13 cellular contexts compared by ENCODE assay signal in the genomic region with DNA sequence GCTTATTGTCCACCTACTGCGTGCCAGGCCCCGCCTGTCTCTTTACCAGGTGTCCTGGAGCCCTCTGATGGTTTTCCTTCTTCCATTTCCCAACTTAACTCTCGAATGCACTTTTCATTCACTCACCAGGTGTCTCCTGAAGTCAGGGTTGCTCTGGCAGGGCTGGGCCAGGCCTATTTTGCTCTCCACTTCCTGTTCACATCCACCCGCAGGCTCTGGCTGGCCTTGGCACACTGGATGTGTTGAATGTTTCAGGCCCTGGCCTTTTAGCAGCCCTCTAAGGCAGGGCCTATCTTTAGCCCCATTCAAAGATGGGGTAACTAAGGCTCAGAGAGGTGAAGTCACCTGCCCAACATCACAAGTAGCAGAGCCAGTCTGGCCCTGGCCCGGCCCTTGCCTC. TPM values are rescaled to one million over a fixed set of nuclear protein-coding genes. Genes with fewer than 3 reads are reported as not detected.
DNase-seq lines count a peak whose midpoint lies in the region; ATAC-seq and TF ChIP-seq lines count a peak whose summit lies in the region.
"Had no signal": no experiment of that assay in that cellular context is flagged by ENCODE, and none has a peak within 500 bp of the region (broad histone marks: within the 10 kb centered on the region; RNA-seq: fewer than 3 reads in every experiment).

No MANE protein-coding gene starts in this region.

- H3K4me3 ChIP-seq in right lobe of liver = no peak overlapping the region
- no peak overlapping the region for H3K4me3 ChIP-seq in thymus (ENCODE audit: low read length)

- H3K27ac ChIP-seq in angular gyrus (ENCODE audit: low read depth, low read length) = peak overlapping the region; percentile 75
- H3K27ac ChIP-seq in right lobe of liver = peak overlapping the region in 1 of 3 donors; percentile 15
- peak overlapping the region; percentile 90 for H3K27ac ChIP-seq in thymus (ENCODE audit: low read depth)
- H3K27ac ChIP-seq: neutrophil had no signal

- H3K4me1 Mint-ChIP-seq in activated T-cell treated with anti-CD3 and anti-CD28 coated beads, Interleukin-2, amount 50 U/mL, for 72 hours (ENCODE audit: low read depth) = peaks cover 75% of the 10 kb centered on the region
- H3K4me1 Mint-ChIP-seq in activated T-cell treated with anti-CD3 and anti-CD28 coated beads, Interleukin-2, amount 50 U/mL, for 4 hours (ENCODE audit: low read depth) = peaks cover 87% of the 10 kb centered on the region

- TF ChIP-seq POLR2A in right lobe of liver (IDR thresholded peaks at IDR 0.05) = no peak

- WGBS in right lobe of liver (ENCODE audit: insufficient coverage, low coverage, low lambda C conversion rate, missing lambda C conversion rate) = 61% methylated on average over 3 of the region's 5 CpGs
- WGBS in thymus = 70% methylated on average over 5 of the region's 5 CpGs

- H3K9me3 ChIP-seq in right lobe of liver (no peaks in the 10 kb centered on the region), thymus (ENCODE audit: control insufficient read depth) (no peaks in the 10 kb centered on the region)
- H3K9me3 ChIP-seq: neutrophil had no signal

- H3K36me3 Mint-ChIP-seq in activated T-cell treated with anti-CD3 and anti-CD28 coated beads, Interleukin-2, amount 50 U/mL, for 72 hours (ENCODE audit: insufficient read depth in 2 of 2) = peaks cover 3 to 10% of the 10 kb centered on the region in 2 donors
- H3K36me3 Mint-ChIP-seq in activated T-cell treated with anti-CD3 and anti-CD28 coated beads, Interleukin-2, amount 50 U/mL, for 4 hours (ENCODE audit: insufficient read depth) = peaks cover 19% of the 10 kb centered on the region

- H3K4me3 Mint-ChIP-seq in activated T-cell treated with anti-CD3 and anti-CD28 coated beads, Interleukin-2, amount 50 U/mL, for 72 hours = no peak overlapping the region
- no peak overlapping the region for H3K4me3 Mint-ChIP-seq in activated T-cell treated with anti-CD3 and anti-CD28 coated beads, Interleukin-2, amount 50 U/mL, for 4 hours

- no peak for TF ChIP-seq CTCF in right lobe of liver (IDR thresholded peaks at IDR 0.05)

- peaks cover 0 to 7% (median under 1%) of the 10 kb centered on the region in 4 donors for H3K36me3 ChIP-seq in right lobe of liver
- peaks cover 26% of the 10 kb centered on the region for H3K36me3 ChIP-seq in thymus (ENCODE audit: control insufficient read depth, insufficient read depth)

- H3K27me3 Mint-ChIP-seq in activated T-cell treated with anti-CD3 and anti-CD28 coated beads, Interleukin-2, amount 50 U/mL, for 72 hours (ENCODE audit: low read depth) = no peaks in the 10 kb centered on the region
- H3K27me3 Mint-ChIP-seq in activated T-cell treated with anti-CD3 and anti-CD28 coated beads, Interleukin-2, amount 50 U/mL, for 4 hours (ENCODE audit: low read depth) = no peaks in the 10 kb centered on the region

- no peaks in the 10 kb centered on the region for H3K9me3 Mint-ChIP-seq in activated T-cell treated with anti-CD3 and anti-CD28 coated beads, Interleukin-2, amount 50 U/mL, for 72 hours
- no peaks in the 10 kb centered on the region for H3K9me3 Mint-ChIP-seq in activated T-cell treated with anti-CD3 and anti-CD28 coated beads, Interleukin-2, amount 50 U/mL, for 4 hours

- no peaks in the 10 kb centered on the region for H3K4me1 ChIP-seq in right lobe of liver
- H3K4me1 ChIP-seq in thymus (ENCODE audit: control insufficient read depth, insufficient read depth, low read length) = peaks cover 39% of the 10 kb centered on the region

- no peak for DNase-seq in activated T-cell treated with anti-CD3 and anti-CD28 coated beads, Interleukin-2, amount 50 U/mL, for 72 hours
- DNase-seq in activated T-cell treated with anti-CD3 and anti-CD28 coated beads, Interleukin-2, amount 50 U/mL, for 4 hours = no peak
- DNase-seq in right lobe of liver (no peak), NCI-H748 (lab: John Stamatoyannopoulos, UW; ENCODE audit: unreplicated experiment) (no peak), AG20443 (ENCODE audit: low spot score) (no peak), NK-92 (lab: John Stamatoyannopoulos, UW; ENCODE audit: unreplicated experiment) (no peak)
- DNase-seq: effector CD4-positive, alpha-beta T cell; KBM-7; stimulated activated CD4-positive, alpha-beta T cell treated with anti-CD3 and anti-CD28 coated beads, Interleukin-4, amount 100 ng/mL, for 1 hour had no signal

- H3K27ac Mint-ChIP-seq in activated T-cell treated with anti-CD3 and anti-CD28 coated beads, Interleukin-2, amount 50 U/mL, for 72 hours = peak overlapping the region; percentile 58

- no peak for ATAC-seq in activated T-cell treated with anti-CD3 and anti-CD28 coated beads, Interleukin-2, amount 50 U/mL, for 72 hours (replicated peaks in 1 of 2)
- no peak for ATAC-seq in activated T-cell treated with anti-CD3 and anti-CD28 coated beads, Interleukin-2, amount 50 U/mL, for 4 hours
- peak; percentile 3 to 18 (median 13) for ATAC-seq in right lobe of liver

- no peaks in the 10 kb centered on the region for H3K27me3 ChIP-seq in right lobe of liver
- no peaks in the 10 kb centered on the region for H3K27me3 ChIP-seq in thymus (ENCODE audit: control insufficient read depth, insufficient read depth)
- H3K27me3 ChIP-seq: neutrophil had no signal

- intact Hi-C loops in right lobe of liver (cut with DNase I) = no loop called here

RNA-seq across cellular contexts. Expression of gene LRRC8A, which starts 16.4 kb away (rescaled TPM):
- 10 to 100 TPM; 19.2 to 20.1 TPM for total RNA-seq in activated T-cell treated with anti-CD3 and anti-CD28 coated beads, Interleukin-2, amount 50 U/mL, for 72 hours
- 10 to 100 TPM; 22.6 to 24.0 (median 23.6) TPM for total RNA-seq in activated T-cell treated with anti-CD3 and anti-CD28 coated beads, Interleukin-2, amount 50 U/mL, for 4 hours
- total RNA-seq in right lobe of liver = 10 to 100 TPM in 5 of 6 experiments, 1 to 10 TPM in 1; 8.6 to 46.1 (median 22.1) TPM
- polyA plus RNA-seq in thymus = 10.3 TPM

RNA-seq across cellular contexts. Expression of gene KYAT1, which starts 16.6 kb away (rescaled TPM):
- 10 to 100 TPM in 1 of 2 donors, 1 to 10 TPM in 1; 8.8 to 13.8 TPM for total RNA-seq in activated T-cell treated with anti-CD3 and anti-CD28 coated beads, Interleukin-2, amount 50 U/mL, for 72 hours
- 1 to 10 TPM; 4.7 to 5.6 (median 4.8) TPM for total RNA-seq in activated T-cell treated with anti-CD3 and anti-CD28 coated beads, Interleukin-2, amount 50 U/mL, for 4 hours
- total RNA-seq in right lobe of liver = 10 to 100 TPM in 4 of 6 experiments, 1 to 10 TPM in 2; 7.2 to 12.7 (median 10.4) TPM
- polyA plus RNA-seq in thymus = 9.9 TPM

RNA-seq across cellular contexts. Expression of gene PHYHD1, which starts 22.4 kb away (rescaled TPM):
- total RNA-seq in activated T-cell treated with anti-CD3 and anti-CD28 coated beads, Interleukin-2, amount 50 U/mL, for 72 hours = 1 to 10 TPM; 1.1 to 1.9 TPM
- total RNA-seq in activated T-cell treated with anti-CD3 and anti-CD28 coated beads, Interleukin-2, amount 50 U/mL, for 4 hours = under 1 TPM in 1 of 3 donors, not detected in 2; 0.20 TPM
- 10 to 100 TPM; 14.0 to 69.7 (median 38.2) TPM for total RNA-seq in right lobe of liver
- 25.6 TPM for polyA plus RNA-seq in thymus
- total RNA-seq: H4 had no signal

RNA-seq across cellular contexts. Expression of gene DOLK, which starts 49.0 kb away (rescaled TPM):
- 1 to 10 TPM; 6.8 to 6.9 TPM for total RNA-seq in activated T-cell treated with anti-CD3 and anti-CD28 coated beads, Interleukin-2, amount 50 U/mL, for 72 hours
- total RNA-seq in activated T-cell treated with anti-CD3 and anti-CD28 coated beads, Interleukin-2, amount 50 U/mL, for 4 hours = 10 to 100 TPM; 14.4 to 15.8 (median 15.2) TPM
- total RNA-seq in right lobe of liver = 10 to 100 TPM in 2 of 6 experiments, 1 to 10 TPM in 4; 6.6 to 17.3 (median 8.4) TPM
- polyA plus RNA-seq in thymus = 8.0 TPM

RNA-seq across cellular contexts. Expression of gene NUP188, which starts 49.1 kb away (rescaled TPM):
- 10 to 100 TPM; 90.0 to 98.0 TPM for total RNA-seq in activated T-cell treated with anti-CD3 and anti-CD28 coated beads, Interleukin-2, amount 50 U/mL, for 72 hours
- total RNA-seq in activated T-cell treated with anti-CD3 and anti-CD28 coated beads, Interleukin-2, amount 50 U/mL, for 4 hours = 100 to 1,000 TPM; 166 to 183 (median 167) TPM
- total RNA-seq in right lobe of liver = 10 to 100 TPM; 10.5 to 18.7 (median 15.6) TPM
- 19.2 TPM for polyA plus RNA-seq in thymus

Comparison
In these comparisons a context has a peak if more than half of its experiments do, and no peak if none do; other contexts are left out.
1. ATAC-seq: peak in right lobe of liver (4 of 4); none in activated T-cell treated with anti-CD3 and anti-CD28 coated beads, Interleukin-2, amount 50 U/mL, for 72 hours (0 of 2) and activated T-cell treated with anti-CD3 and anti-CD28 coated beads, Interleukin-2, amount 50 U/mL, for 4 hours (0 of 2).
2. RNA of gene PHYHD1, which starts 22.4 kb away (total RNA-seq): 14.0 to 69.7 TPM in right lobe of liver; 1.1 to 1.9 TPM in activated T-cell treated with anti-CD3 and anti-CD28 coated beads, Interleukin-2, amount 50 U/mL, for 72 hours and 0.20 TPM in activated T-cell treated with anti-CD3 and anti-CD28 coated beads, Interleukin-2, amount 50 U/mL, for 4 hours; every median in the first group is over 4 times any median in the second.